In genomic region chr6:32152414-32153251, GRCh38 we compare ENCODE assay signal across 8 cellular contexts. TPM values are rescaled to one million over a fixed set of nuclear protein-coding genes. Genes with fewer than 3 reads are reported as not detected.
A peak's percentile ranks its signal among the peaks of the same experiment; 100 is the strongest.
DNase-seq lines count a peak whose midpoint lies in the region; TF ChIP-seq lines count a peak whose summit lies in the region.

No MANE protein-coding gene starts in this region.

- peaks cover 27% of the 10 kb centered on the region for H3K36me3 Mint-ChIP-seq in activated T-cell treated with anti-CD3 and anti-CD28 coated beads, Interleukin-2, amount 50 U/mL, for 24 hours (ENCODE audit: low read depth)
- H3K36me3 Mint-ChIP-seq in MCF 10A (ENCODE audit: insufficient read depth, unreplicated experiment) = peaks cover 15% of the 10 kb centered on the region

- TF ChIP-seq CTCF in MCF 10A (IDR thresholded peaks at IDR 0.05; ENCODE audit: unreplicated experiment) (no peak), kidney epithelial cell (IDR thresholded peaks at IDR 0.05; ENCODE audit: insufficient read depth, low read length, poor library complexity, severe bottlenecking) (no peak)

- H3K4me3 ChIP-seq in kidney epithelial cell (ENCODE audit: low read depth, low read length) = peak overlapping the region; percentile 61

- H3K9me3 Mint-ChIP-seq in activated T-cell treated with anti-CD3 and anti-CD28 coated beads, Interleukin-2, amount 50 U/mL, for 24 hours = no peaks in the 10 kb centered on the region
- no peaks in the 10 kb centered on the region for H3K9me3 Mint-ChIP-seq in MCF 10A (ENCODE audit: unreplicated experiment)

- DNase-seq in activated T-cell treated with anti-CD3 and anti-CD28 coated beads, Interleukin-2, amount 50 U/mL, for 24 hours = no peak
- DNase-seq in activated T-cell treated with anti-CD3 and anti-CD28 coated beads for 4 hours (no peak), MCF 10A (ENCODE audit: unreplicated experiment) (no peak), kidney epithelial cell (ENCODE audit: low read depth) (no peak), superior temporal gyrus (ENCODE audit: extremely low spot score) (peak; percentile 51), NCI-H146 treated with DMSO at 0.1 percent for 48 hours (lab: John Stamatoyannopoulos, UW; ENCODE audit: unreplicated experiment) (no peak)
- DNase-seq in activated effector memory CD4-positive, alpha-beta T cell treated with anti-CD3 and anti-CD28 coated beads, Interleukin-2, amount 50 U/mL, for 16 hours = no peak
- no peak for DNase-seq in activated CD8-positive, alpha-beta memory T cell treated with anti-CD3 and anti-CD28 coated beads, Interleukin-2, amount 50 U/mL, for 48 hours

- H3K27me3 ChIP-seq in kidney epithelial cell (ENCODE audit: control insufficient read depth, insufficient read depth, low read length) = peaks cover 35% of the 10 kb centered on the region

- peak overlapping the region; percentile 96 for H3K27ac Mint-ChIP-seq in activated T-cell treated with anti-CD3 and anti-CD28 coated beads, Interleukin-2, amount 50 U/mL, for 24 hours
- no peak overlapping the region for H3K27ac Mint-ChIP-seq in MCF 10A (ENCODE audit: low read depth, unreplicated experiment)

- peak overlapping the region; percentile 94 for H3K4me3 Mint-ChIP-seq in activated T-cell treated with anti-CD3 and anti-CD28 coated beads, Interleukin-2, amount 50 U/mL, for 24 hours
- H3K4me3 Mint-ChIP-seq in MCF 10A (ENCODE audit: unreplicated experiment) = peak overlapping the region; percentile 86

- CTCF ChIA-PET in MCF 10A (lab: Yijun Ruan, JAX) = interaction anchor here (1.1 kb wide), 1 partner anchor 36 kb away, joined by 4 read pairs; no protein-coding TSS in a partner anchor

- peaks cover 28% of the 10 kb centered on the region for H3K27me3 Mint-ChIP-seq in activated T-cell treated with anti-CD3 and anti-CD28 coated beads, Interleukin-2, amount 50 U/mL, for 24 hours
- H3K27me3 Mint-ChIP-seq in MCF 10A (ENCODE audit: insufficient read depth, unreplicated experiment) = no peaks in the 10 kb centered on the region

- POLR2A ChIA-PET in MCF 10A (lab: Yijun Ruan, JAX) = interaction anchor here (0.6 to 1.0 kb wide), 3 partner anchors 12 to 38 kb away, joined by 3 to 9 read pairs (median 3); no protein-coding TSS in a partner anchor

- H3K4me1 Mint-ChIP-seq in activated T-cell treated with anti-CD3 and anti-CD28 coated beads, Interleukin-2, amount 50 U/mL, for 24 hours (ENCODE audit: low read depth) = peaks cover 62% of the 10 kb centered on the region
- peaks cover 18% of the 10 kb centered on the region for H3K4me1 Mint-ChIP-seq in MCF 10A (ENCODE audit: insufficient read depth, unreplicated experiment)

- no TSS peak for BruUV-seq in MCF 10A (replicated peaks; lab: Mats Ljungman, UMichigan)

- intact Hi-C loops in MCF 10A (cut with micrococcal nuclease) = loop anchor here (10.0 kb wide), 1 partner anchor 178 kb away; the partner anchor contains the start of gene DXO

- H3K36me3 ChIP-seq in kidney epithelial cell (ENCODE audit: control insufficient read depth, insufficient read depth, low read length) = no peaks in the 10 kb centered on the region

RNA-seq across cellular contexts. Expression of gene PRRT1, which starts 0.9 kb away (rescaled TPM):
- 0.17 and 0.19 TPM in 2 replicates for total RNA-seq in MCF 10A (2022)
- total RNA-seq in kidney epithelial cell = 0.27 TPM in 1 of 2 replicates, not detected in the other

RNA-seq across cellular contexts. Expression of gene PPT2, which starts 1.3 kb away (rescaled TPM):
- total RNA-seq in MCF 10A (2022) (3.7 and 5.4 TPM in 2 replicates), kidney epithelial cell (12.9 and 20.5 TPM in 2 replicates)

RNA-seq across cellular contexts. Expression of gene EGFL8, which starts 11.8 kb away (rescaled TPM):
- total RNA-seq in MCF 10A (2022) (3.1 and 6.7 TPM in 2 replicates), kidney epithelial cell (2.6 and 5.1 TPM in 2 replicates)

RNA-seq across cellular contexts. Expression of gene FKBPL, which starts 22.5 kb away (rescaled TPM):
- total RNA-seq in MCF 10A (2022) = 4.8 and 5.8 TPM in 2 replicates
- total RNA-seq in kidney epithelial cell = 4.6 and 5.3 TPM in 2 replicates

RNA-seq across cellular contexts. Expression of gene AGPAT1, which starts 23.3 kb away (rescaled TPM):
- total RNA-seq in MCF 10A (2022) (37.8 and 43.4 TPM in 2 replicates), kidney epithelial cell (57.2 and 62.3 TPM in 2 replicates)
